In genomic region chr18:48106976-48107781, GRCh38 we compare ENCODE assay signal across 1 cellular context.
TF ChIP-seq lines count a peak whose summit lies in the region.

No MANE protein-coding gene starts in this region.

TF ChIP-seq in GM23338, 12 proteins besides CTCF, POLR2A, EP300 and RAD21 (continued from another document):
- no peak for TF ChIP-seq REST (IDR thresholded peaks at IDR 0.05; ENCODE audit: unreplicated experiment)
- TF ChIP-seq STAT1 (IDR thresholded peaks at IDR 0.05; ENCODE audit: unreplicated experiment): no peak
- no peak for TF ChIP-seq EZH2phosphoT487 (IDR thresholded peaks at IDR 0.05; ENCODE audit: unreplicated experiment)
- TF ChIP-seq JUNB (IDR thresholded peaks at IDR 0.05; ENCODE audit: unreplicated experiment): no peak
- TF ChIP-seq EZH2 (IDR thresholded peaks at IDR 0.05; ENCODE audit: low read depth, unreplicated experiment): no peak
- no peak for TF ChIP-seq NANOG (IDR thresholded peaks at IDR 0.05; ENCODE audit: borderline replicate concordance)
- no peak for TF ChIP-seq ETS1 (IDR thresholded peaks at IDR 0.05)
- no peak for TF ChIP-seq ZNF331 (CRISPR knock-in tag; IDR thresholded peaks at IDR 0.05; ENCODE audit: low read depth)
- no peak for TF ChIP-seq CREB1 (CRISPR knock-in tag; IDR thresholded peaks at IDR 0.05; ENCODE audit: low read depth)
